In genomic region chr7:100444311-100445278, GRCh38 we compare ENCODE assay signal across 9 cellular contexts. TPM values are rescaled to one million over a fixed set of nuclear protein-coding genes. Genes with fewer than 3 reads are reported as not detected.
A peak's percentile ranks its signal among the peaks of the same experiment; 100 is the strongest.
DNase-seq lines count a peak whose midpoint lies in the region; ATAC-seq, FAIRE-seq and TF ChIP-seq lines count a peak whose summit lies in the region.
"Had no signal": no experiment of that assay in that cellular context is flagged by ENCODE, and none has a peak within 500 bp of the region (broad histone marks: within the 10 kb centered on the region; RNA-seq: fewer than 3 reads in every experiment).

No MANE protein-coding gene starts in this region.

- H3K4me3 ChIP-seq in endothelial cell of umbilical vein (replicated peaks in 1 of 3; ENCODE audit: insufficient read depth in 1 of 3, low read depth in 1 of 3, low read length in 3 of 3) (no peak overlapping the region), ovary (no peak overlapping the region), PC-3 (ENCODE audit: low read length) (no peak overlapping the region)

- no peaks in the 10 kb centered on the region for H3K36me3 ChIP-seq in endothelial cell of umbilical vein (ENCODE audit: control insufficient read depth in 2 of 2, extremely low read depth in 1 of 2, insufficient read depth in 2 of 2, low read length in 2 of 2)
- H3K36me3 ChIP-seq in ovary = no peaks in the 10 kb centered on the region
- no peaks in the 10 kb centered on the region for H3K36me3 ChIP-seq in PC-3 (ENCODE audit: low read depth, low read length)

- TSS peak; percentile 69 for BruUV-seq in endothelial cell of umbilical vein (replicated peaks; lab: Mats Ljungman, UMichigan)
- no TSS peak for BruUV-seq in PC-3 (replicated peaks; lab: Mats Ljungman, UMichigan)

- TF ChIP-seq EP300 in ovary (IDR thresholded peaks at IDR 0.05) = no peak

- 34 to 37% (median 36%) methylated on average over 14 of the region's 14 CpGs for WGBS in ovary, 3 donors

- no peaks in the 10 kb centered on the region for H3F3A ChIP-seq in PC-3 (ENCODE audit: low read length, unreplicated experiment)

- H3K9me1 ChIP-seq in endothelial cell of umbilical vein (replicated peaks; ENCODE audit: control insufficient read depth, extremely low read depth, insufficient read depth, low read length) = no peaks in the 10 kb centered on the region

- H3K27me3 ChIP-seq in endothelial cell of umbilical vein (ENCODE audit: control insufficient read depth in 2 of 2, insufficient read depth in 2 of 2, low read length in 2 of 2) = no peaks in the 10 kb centered on the region
- H3K27me3 ChIP-seq in ovary = no peaks in the 10 kb centered on the region
- H3K27me3 ChIP-seq in PC-3 (ENCODE audit: low read length) = no peaks in the 10 kb centered on the region

- dilution Hi-C loops in endothelial cell of umbilical vein (cut with MboI; ENCODE audit: extremely low pct_ligation_motif_present, low sequenced_read_pairs) = no loop called here

- H3K9me3 ChIP-seq in endothelial cell of umbilical vein (replicated peaks; ENCODE audit: control insufficient read depth, insufficient read depth, low read length) (no peaks in the 10 kb centered on the region), ovary (no peaks in the 10 kb centered on the region), PC-3 (ENCODE audit: low read length) (no peaks in the 10 kb centered on the region)

- peaks cover 35% of the 10 kb centered on the region for H3K4me1 ChIP-seq in endothelial cell of umbilical vein (ENCODE audit: control insufficient read depth, extremely low read depth, insufficient read depth, low read length)
- no peaks in the 10 kb centered on the region for H3K4me1 ChIP-seq in ovary (ENCODE audit: insufficient read depth)
- H3K4me1 ChIP-seq in PC-3 (ENCODE audit: insufficient read depth, low read length) = no peaks in the 10 kb centered on the region

- TF ChIP-seq POLR2A in endothelial cell of umbilical vein (IDR thresholded peaks at IDR 0.05; ENCODE audit: low read depth, low read length) = peak; percentile 86
- TF ChIP-seq POLR2A in ovary (IDR thresholded peaks at IDR 0.05) = no peak

- H2AFZ ChIP-seq in endothelial cell of umbilical vein (ENCODE audit: low read depth, low read length) (no peak overlapping the region), PC-3 (ENCODE audit: low read length) (no peak overlapping the region)

- POLR2A ChIA-PET in endothelial cell of umbilical vein (lab: Charles Lee) = interaction anchor here (0.7 to 3.9 kb wide), 6 partner anchors 8 to 142 kb away, joined by 3 to 59 read pairs (median 6); partner anchors contain the start of genes FBXO24, LRCH4, MEPCE and PPP1R35
- POLR2A ChIA-PET in PC-3 (lab: Charles Lee; ENCODE audit: unreplicated experiment) = interaction anchor here (0.5 kb wide), 1 partner anchor 16 kb away, joined by 3 read pairs; no protein-coding TSS in a partner anchor

- no peaks in the 10 kb centered on the region for H3K9me2 ChIP-seq in PC-3 (replicated peaks; ENCODE audit: low read length)

- intact Hi-C loops in endothelial cell of umbilical vein (cut with micrococcal nuclease) = loop anchor here (1.0 kb wide), 2 partner anchors 8 to 15 kb away; partner anchors contain the start of genes MEPCE and PPP1R35
- intact Hi-C loops in ovary (cut with DNase I) = no loop called here
- intact Hi-C loops in PC-3 (cut with micrococcal nuclease) = no loop called here

- DNase-seq in Daoy (ENCODE audit: low read depth) = peak; percentile 90
- peak; percentile 84 for DNase-seq in OCI-M1 (lab: John Stamatoyannopoulos, UW)
- peak; percentile 96 for DNase-seq in endothelial cell of umbilical vein (ENCODE audit: low read depth, low spot score)
- DNase-seq in ovary = peak in 3 of 5 donors; percentile 27 to 56 (median 33)
- no peak for DNase-seq in PC-3
- DNase-seq in DMS153 (lab: John Stamatoyannopoulos, UW) = no peak
- no peak for DNase-seq in stimulated activated CD8-positive, alpha-beta memory T cell treated with anti-CD3 and anti-CD28 coated beads, Interleukin-4, amount 100 ng/mL, for 48 hours

- H3K4me2 ChIP-seq in endothelial cell of umbilical vein (ENCODE audit: insufficient read depth, low read length) (no peak overlapping the region), PC-3 (ENCODE audit: low read length) (no peak overlapping the region)

- H4K20me1 ChIP-seq in endothelial cell of umbilical vein (replicated peaks; ENCODE audit: control insufficient read depth, extremely low read depth, insufficient read depth, low read length) (no peaks in the 10 kb centered on the region), PC-3 (ENCODE audit: low read length) (no peaks in the 10 kb centered on the region)

- H3K79me2 ChIP-seq in endothelial cell of umbilical vein (ENCODE audit: control insufficient read depth, insufficient read depth, low read length) (no peaks in the 10 kb centered on the region), PC-3 (ENCODE audit: low read length) (no peaks in the 10 kb centered on the region)

- FAIRE-seq in endothelial cell of umbilical vein (lab: Jason Lieb, UNC) = peak; percentile 100
- FAIRE-seq: colon had no signal

- TF ChIP-seq CTCF in endothelial cell of umbilical vein (IDR thresholded peaks at IDR 0.05; ENCODE audit: extremely low read depth in 1 of 2, insufficient read depth in 1 of 2, low read depth in 1 of 2, low read length in 2 of 2) (no peak), ovary (IDR thresholded peaks at IDR 0.05) (no peak), PC-3 (conservative IDR thresholded peaks at IDR 0.05; ENCODE audit: low read depth, low read length) (no peak)

- CTCF ChIA-PET in endothelial cell of umbilical vein (lab: Charles Lee) (interaction anchor here (0.8 to 2.0 kb wide), 8 partner anchors 8 to 261 kb away, joined by 3 to 16 read pairs (median 6); partner anchors contain the start of genes POP7, PPP1R35, SPACDR and ZCWPW1), PC-3 (lab: Charles Lee) (interaction anchor here (0.7 kb wide), 1 partner anchor 141 kb away, joined by 4 read pairs; the partner anchor contains the start of genes FBXO24 and LRCH4)

- no peak; the same call in 1 of the 2 replicates for ATAC-seq in PC-3
- ATAC-seq in GM18498 (IDR thresholded peaks at IDR 0.05; ENCODE audit: unreplicated experiment) = no peak

- H3K9ac ChIP-seq in endothelial cell of umbilical vein (replicated peaks; ENCODE audit: extremely low read depth, insufficient read depth, low read length) (peak overlapping the region; percentile 50), PC-3 (ENCODE audit: low read length) (no peak overlapping the region)

- H3K27ac ChIP-seq in endothelial cell of umbilical vein (ENCODE audit: insufficient read depth, low read depth, low read length) = peak overlapping the region; percentile 85
- H3K27ac ChIP-seq in ovary = no peak overlapping the region
- no peak overlapping the region for H3K27ac ChIP-seq in PC-3 (ENCODE audit: low read length)

RNA-seq across cellular contexts. Expression of gene PPP1R35, which starts 8.3 kb away (rescaled TPM):
- total RNA-seq in Daoy (2014; rRNA removed; shearing (Covaris generic)) = 70.3 and 92.8 TPM in 2 replicates
- total RNA-seq in endothelial cell of umbilical vein = 42.4 and 46.1 TPM in 2 replicates
- polyA plus RNA-seq in endothelial cell of umbilical vein = 37.7 and 47.9 TPM in 2 replicates
- 25.7 and 37.0 TPM in 2 replicates for polyA plus RNA-seq in endothelial cell of umbilical vein (2011; cell fraction: cytosol; rRNA removed)
- polyA plus RNA-seq in endothelial cell of umbilical vein (2011; cell fraction: nucleus; rRNA removed) = 49.8 and 50.0 TPM in 2 replicates
- polyA plus RNA-seq in endothelial cell of umbilical vein (2012) = 19.9 and 29.5 TPM in 2 replicates
- polyA minus RNA-seq in endothelial cell of umbilical vein = 4.9 and 11.9 TPM in 2 replicates
- polyA minus RNA-seq in endothelial cell of umbilical vein (2011; cell fraction: cytosol; rRNA and poly(A)+ RNA removed) = 33.5 TPM
- 7.4 and 13.6 TPM in 2 replicates for polyA minus RNA-seq in endothelial cell of umbilical vein (2011; cell fraction: nucleus; rRNA and poly(A)+ RNA removed)
- 10 to 100 TPM; 31.8 to 48.5 (median 39.1) TPM for total RNA-seq in ovary
- polyA plus RNA-seq in ovary = 10 to 100 TPM in 1 of 2 donors, 1 to 10 TPM in 1; 2.7 to 39.8 TPM
- 36.1 and 51.1 TPM in 2 replicates for total RNA-seq in PC-3 (2014; rRNA removed)

RNA-seq across cellular contexts. Expression of gene MEPCE, which starts 15.0 kb away (rescaled TPM):
- total RNA-seq in Daoy (2014; rRNA removed; shearing (Covaris generic)) = 65.9 and 79.5 TPM in 2 replicates
- total RNA-seq in endothelial cell of umbilical vein (37.1 and 45.8 TPM in 2 replicates), ovary (10 to 100 TPM; 29.4 to 60.6 (median 44.7) TPM), PC-3 (2014; rRNA removed) (35.1 and 36.0 TPM in 2 replicates)
- polyA plus RNA-seq in endothelial cell of umbilical vein (23.3 and 24.3 TPM in 2 replicates), ovary (10 to 100 TPM; 30.0 to 48.9 TPM)
- 19.6 and 21.4 TPM in 2 replicates for polyA plus RNA-seq in endothelial cell of umbilical vein (2011; cell fraction: cytosol; rRNA removed)
- polyA plus RNA-seq in endothelial cell of umbilical vein (2011; cell fraction: nucleus; rRNA removed) = 31.3 and 32.3 TPM in 2 replicates
- polyA plus RNA-seq in endothelial cell of umbilical vein (2012) = 23.6 and 26.8 TPM in 2 replicates
- polyA minus RNA-seq in endothelial cell of umbilical vein = 35.8 and 41.5 TPM in 2 replicates
- 39.5 TPM for polyA minus RNA-seq in endothelial cell of umbilical vein (2011; cell fraction: cytosol; rRNA and poly(A)+ RNA removed)
- 20.8 and 30.8 TPM in 2 replicates for polyA minus RNA-seq in endothelial cell of umbilical vein (2011; cell fraction: nucleus; rRNA and poly(A)+ RNA removed)

RNA-seq across cellular contexts. Expression of gene ZCWPW1, which starts 16.1 kb away (rescaled TPM):
- total RNA-seq in Daoy (2014; rRNA removed; shearing (Covaris generic)) = 1.5 and 5.2 TPM in 2 replicates
- 0.31 and 0.48 TPM in 2 replicates for total RNA-seq in endothelial cell of umbilical vein
- 0.30 and 0.32 TPM in 2 replicates for polyA plus RNA-seq in endothelial cell of umbilical vein
- polyA plus RNA-seq in endothelial cell of umbilical vein (2011; cell fraction: cytosol; rRNA removed) = 0.25 and 0.30 TPM in 2 replicates
- 0.99 and 1.3 TPM in 2 replicates for polyA plus RNA-seq in endothelial cell of umbilical vein (2011; cell fraction: nucleus; rRNA removed)
- 0.70 and 0.89 TPM in 2 replicates for polyA plus RNA-seq in endothelial cell of umbilical vein (2012)
- polyA minus RNA-seq in endothelial cell of umbilical vein = 0.41 TPM in 1 of 2 replicates, not detected in the other
- 1.2 TPM for polyA minus RNA-seq in endothelial cell of umbilical vein (2011; cell fraction: cytosol; rRNA and poly(A)+ RNA removed)
- 0.91 TPM in 1 of 2 replicates, not detected in the other for polyA minus RNA-seq in endothelial cell of umbilical vein (2011; cell fraction: nucleus; rRNA and poly(A)+ RNA removed)
- total RNA-seq in ovary = 1 to 10 TPM; 2.6 to 6.5 (median 5.0) TPM
- polyA plus RNA-seq in ovary = 1 to 10 TPM; 8.2 to 9.3 TPM
- 1.4 and 2.2 TPM in 2 replicates for total RNA-seq in PC-3 (2014; rRNA removed)

RNA-seq across cellular contexts. Expression of gene SPACDR, which starts 19.5 kb away (rescaled TPM):
- 1.6 TPM in 1 of 2 replicates, not detected in the other for total RNA-seq in Daoy (2014; rRNA removed; shearing (Covaris generic))
- total RNA-seq in endothelial cell of umbilical vein (1.5 and 4.1 TPM in 2 replicates), ovary (1 to 10 TPM in 2 of 7 donors, under 1 TPM in 4, not detected in 1; 0.45 to 3.0 (median 0.87) TPM), PC-3 (2014; rRNA removed) (0.11 and 2.5 TPM in 2 replicates)
- polyA plus RNA-seq in endothelial cell of umbilical vein (1.6 and 1.9 TPM in 2 replicates), ovary (under 1 TPM; 0.25 to 0.71 TPM)
- 1.4 and 1.9 TPM in 2 replicates for polyA plus RNA-seq in endothelial cell of umbilical vein (2011; cell fraction: cytosol; rRNA removed)
- polyA plus RNA-seq in endothelial cell of umbilical vein (2011; cell fraction: nucleus; rRNA removed) = 4.6 and 5.6 TPM in 2 replicates
- 3.3 and 3.9 TPM in 2 replicates for polyA plus RNA-seq in endothelial cell of umbilical vein (2012)
- polyA minus RNA-seq in endothelial cell of umbilical vein = 0.76 and 2.3 TPM in 2 replicates
- polyA minus RNA-seq in endothelial cell of umbilical vein (2011; cell fraction: cytosol; rRNA and poly(A)+ RNA removed) = 1.0 TPM
- not detected in 2 replicates for polyA minus RNA-seq in endothelial cell of umbilical vein (2011; cell fraction: nucleus; rRNA and poly(A)+ RNA removed)

RNA-seq across cellular contexts. Expression of gene TSC22D4, which starts 34.4 kb away (rescaled TPM):
- 36.6 and 47.4 TPM in 2 replicates for total RNA-seq in Daoy (2014; rRNA removed; shearing (Covaris generic))
- total RNA-seq in endothelial cell of umbilical vein (66.3 and 84.4 TPM in 2 replicates), ovary (10 to 100 TPM; 19.8 to 57.3 (median 47.5) TPM), PC-3 (2014; rRNA removed) (57.1 and 66.1 TPM in 2 replicates)
- polyA plus RNA-seq in endothelial cell of umbilical vein (40.1 and 52.5 TPM in 2 replicates), ovary (10 to 100 TPM in 1 of 2 donors, 1 to 10 TPM in 1; 6.5 to 40.4 TPM)
- 30.4 and 41.3 TPM in 2 replicates for polyA plus RNA-seq in endothelial cell of umbilical vein (2011; cell fraction: cytosol; rRNA removed)
- polyA plus RNA-seq in endothelial cell of umbilical vein (2011; cell fraction: nucleus; rRNA removed) = 34.7 and 40.8 TPM in 2 replicates
- 37.8 and 44.8 TPM in 2 replicates for polyA plus RNA-seq in endothelial cell of umbilical vein (2012)
- polyA minus RNA-seq in endothelial cell of umbilical vein = 18.3 and 20.1 TPM in 2 replicates
- polyA minus RNA-seq in endothelial cell of umbilical vein (2011; cell fraction: cytosol; rRNA and poly(A)+ RNA removed) = 22.2 TPM
- polyA minus RNA-seq in endothelial cell of umbilical vein (2011; cell fraction: nucleus; rRNA and poly(A)+ RNA removed) = 9.5 and 17.6 TPM in 2 replicates

Comparison
In these comparisons a context has a peak if more than half of its experiments do, and no peak if none do; other contexts are left out.
1. DNase-seq: peak in Daoy (single experiment), OCI-M1 (single experiment), endothelial cell of umbilical vein (single experiment) and ovary (3 of 5); none in PC-3 (single experiment), DMS153 (single experiment) and stimulated activated CD8-positive, alpha-beta memory T cell treated with anti-CD3 and anti-CD28 coated beads, Interleukin-4, amount 100 ng/mL, for 48 hours (single experiment).